ENCODE assay signal across 8 cellular contexts in genomic region chr7:103613655-103614642, GRCh38.
DNase-seq lines count a peak whose midpoint lies in the region; ATAC-seq and TF ChIP-seq lines count a peak whose summit lies in the region.

No MANE protein-coding gene starts in this region.

- no peak overlapping the region for H3K4me3 Mint-ChIP-seq in osteocyte (ENCODE audit: unreplicated experiment)

- no peak overlapping the region for H3K27ac Mint-ChIP-seq in osteocyte (ENCODE audit: unreplicated experiment)

- no peaks in the 10 kb centered on the region for H3K36me3 Mint-ChIP-seq in osteocyte (ENCODE audit: unreplicated experiment)

- no peak for ATAC-seq in GM21528 (IDR thresholded peaks at IDR 0.05; ENCODE audit: low FRiP score, unreplicated experiment)
- no peak for ATAC-seq in GM18870 (IDR thresholded peaks at IDR 0.05; ENCODE audit: unreplicated experiment)

- H3K4me1 Mint-ChIP-seq in osteocyte (ENCODE audit: unreplicated experiment): peaks cover 2% of the 10 kb centered on the region

- peak; percentile 34 for TF ChIP-seq CTCF in osteocyte (IDR thresholded peaks at IDR 0.05)

- H3K9me3 Mint-ChIP-seq in osteocyte (ENCODE audit: unreplicated experiment): no peaks in the 10 kb centered on the region

- H3K27me3 Mint-ChIP-seq in osteocyte (ENCODE audit: unreplicated experiment): no peaks in the 10 kb centered on the region

- DNase-seq in NCI-H2081 (lab: John Stamatoyannopoulos, UW) (peak; percentile 1 to 24), NCI-H2081 treated with DMSO at 0.1 percent for 48 hours (lab: John Stamatoyannopoulos, UW) (no peak), NCI-H2227 (lab: John Stamatoyannopoulos, UW; ENCODE audit: unreplicated experiment) (peak; percentile 26), cerebellar cortex (ENCODE audit: low spot score) (peak; percentile 33), osteocyte (ENCODE audit: extremely low spot score, unreplicated experiment) (no peak), GM19238 (ENCODE audit: insufficient read length, low spot score) (no peak)

Comparison
In these comparisons a context has a peak if more than half of its experiments do, and no peak if none do; other contexts are left out.
1. DNase-seq: peak in NCI-H2081 (2 of 2), NCI-H2227 (single experiment) and cerebellar cortex (single experiment); none in NCI-H2081 treated with DMSO at 0.1 percent for 48 hours (single experiment), osteocyte (single experiment) and GM19238 (single experiment).